ENCODE assay signal across 17 cellular contexts in the genomic region with DNA sequence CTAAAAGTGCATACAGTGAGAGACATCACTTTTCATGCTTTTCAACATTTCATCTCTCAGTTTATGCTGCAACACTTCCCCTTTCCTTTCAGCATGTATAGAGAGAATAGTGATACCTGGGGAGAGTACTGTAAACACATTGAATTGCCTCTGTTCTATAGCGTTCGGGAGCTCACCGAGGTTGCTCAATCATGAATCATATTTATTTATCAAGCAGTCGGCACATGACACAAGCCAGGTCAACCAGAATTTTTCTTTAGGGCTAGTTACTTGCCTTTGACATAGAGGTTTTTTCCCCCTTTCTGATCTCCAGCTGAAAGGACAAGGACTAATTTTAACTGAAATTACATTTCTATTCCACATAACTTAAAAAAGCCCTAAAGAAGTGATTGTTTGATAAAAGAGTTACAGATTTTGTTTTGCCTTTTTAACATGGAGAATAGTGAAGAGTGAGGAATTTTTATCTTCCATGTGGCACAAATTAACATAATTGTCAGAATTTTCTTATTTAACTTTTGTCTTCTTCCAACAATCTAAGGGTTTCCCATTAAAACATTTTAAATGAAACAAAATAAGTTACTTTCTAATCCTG.
DNase-seq lines count a peak whose midpoint lies in the region; ATAC-seq and TF ChIP-seq lines count a peak whose summit lies in the region.
"Had no signal": no experiment of that assay in that cellular context is flagged by ENCODE, and none has a peak within 500 bp of the region (broad histone marks: within the 10 kb centered on the region; RNA-seq: fewer than 3 reads in every experiment).

No MANE protein-coding gene starts in this region.

- H3K4me3 ChIP-seq in CD4-positive, alpha-beta memory T cell (ENCODE audit: low read length in 2 of 2), result no peak overlapping the region
- H3K4me3 ChIP-seq: heart left ventricle, lower lobe of right lung, SJSA1, thoracic aorta had no signal

- CTCF ChIA-PET in Calu3 (lab: Charles Lee), result no interaction called here
- CTCF ChIA-PET in WTC11 (lab: Charles Lee), result no interaction called here
- CTCF ChIA-PET in activated naive CD4-positive, alpha-beta T cell treated with anti-CD3 and anti-CD28 coated beads, Interleukin-2, amount 10 ng/mL, durations not matched to agents 7 days and 5 days (lab: Charles Lee), result no interaction called here
- CTCF ChIA-PET in CD4-positive, alpha-beta memory T cell (lab: Charles Lee; ENCODE audit: partially characterized antibody), result no interaction called here

- H3K27ac ChIP-seq in CD4-positive, alpha-beta memory T cell (ENCODE audit: low read depth, low read length), result no peak overlapping the region
- H3K27ac ChIP-seq: heart left ventricle, lower lobe of right lung, SJSA1, thoracic aorta had no signal

- H3K4me1 Mint-ChIP-seq in Calu3 (ENCODE audit: low read depth, unreplicated experiment) (peaks cover 30% of the 10 kb centered on the region), WTC11 (peaks cover 3% of the 10 kb centered on the region; the same call in 1 of the 2 replicates)
- H3K4me1 Mint-ChIP-seq in activated naive CD4-positive, alpha-beta T cell treated with anti-CD3 and anti-CD28 coated beads, Interleukin-2, amount 10 ng/mL, durations not matched to agents 7 days and 5 days, result no peaks in the 10 kb centered on the region
- H3K4me1 Mint-ChIP-seq in CD4-positive, alpha-beta memory T cell, result no peaks in the 10 kb centered on the region

- no peaks in the 10 kb centered on the region for H3K4me1 ChIP-seq in CD4-positive, alpha-beta memory T cell (ENCODE audit: insufficient read depth, low read length)
- H3K4me1 ChIP-seq: heart left ventricle, lower lobe of right lung, SJSA1 had no signal

- no peaks in the 10 kb centered on the region for H3K36me3 ChIP-seq in CD4-positive, alpha-beta memory T cell (ENCODE audit: insufficient read depth, low read length)
- H3K36me3 ChIP-seq: heart left ventricle, lower lobe of right lung, SJSA1, thoracic aorta had no signal

- peak; percentile 20 for DNase-seq in Calu3
- DNase-seq in ELR (ENCODE audit: low read depth), result peak; percentile 62
- peak; percentile 23 for DNase-seq in NCI-H226
- no peak for DNase-seq in WTC11 (ENCODE audit: low spot score)
- DNase-seq in activated naive CD4-positive, alpha-beta T cell treated with anti-CD3 and anti-CD28 coated beads, Interleukin-2, amount 10 ng/mL, durations not matched to agents 7 days and 5 days, result no peak
- DNase-seq in NCI-H187 treated with DMSO at 0.1 percent for 48 hours (lab: John Stamatoyannopoulos, UW), result no peak
- DNase-seq in NCI-H446 treated with DMSO at 0.1 percent for 48 hours (lab: John Stamatoyannopoulos, UW), result no peak
- DNase-seq in CD4-positive, alpha-beta memory T cell, result no peak
- DNase-seq: activated CD4-positive, alpha-beta T cell treated with anti-CD3 and anti-CD28 coated beads for 1 hour; caudate nucleus; effector CD4-positive, alpha-beta T cell; GDM1; heart left ventricle; lower lobe of right lung; occipital lobe had no signal

- H3K4me3 Mint-ChIP-seq in Calu3 (ENCODE audit: low read depth, unreplicated experiment) (peak overlapping the region; percentile 5), WTC11 (no peak overlapping the region)
- no peak overlapping the region for H3K4me3 Mint-ChIP-seq in activated naive CD4-positive, alpha-beta T cell treated with anti-CD3 and anti-CD28 coated beads, Interleukin-2, amount 10 ng/mL, durations not matched to agents 7 days and 5 days
- no peak overlapping the region for H3K4me3 Mint-ChIP-seq in CD4-positive, alpha-beta memory T cell

- H3K9me3 ChIP-seq in CD4-positive, alpha-beta memory T cell (ENCODE audit: control insufficient read depth in 1 of 2, low read length in 2 of 2), result no peaks in the 10 kb centered on the region
- H3K9me3 ChIP-seq: heart left ventricle, lower lobe of right lung, SJSA1, thoracic aorta had no signal

- TF ChIP-seq CTCF in Calu3 (IDR thresholded peaks at IDR 0.05; ENCODE audit: unreplicated experiment), result no peak
- no peak for TF ChIP-seq CTCF in WTC11 (IDR thresholded peaks at IDR 0.05)

- no peaks in the 10 kb centered on the region for H3K9me3 Mint-ChIP-seq in Calu3 (ENCODE audit: low read depth, unreplicated experiment)
- H3K9me3 Mint-ChIP-seq in WTC11, result no peaks in the 10 kb centered on the region
- no peaks in the 10 kb centered on the region for H3K9me3 Mint-ChIP-seq in activated naive CD4-positive, alpha-beta T cell treated with anti-CD3 and anti-CD28 coated beads, Interleukin-2, amount 10 ng/mL, durations not matched to agents 7 days and 5 days
- H3K9me3 Mint-ChIP-seq in CD4-positive, alpha-beta memory T cell, result peaks cover 0 to 3% (median under 1%) of the 10 kb centered on the region in 8 donors

- intact Hi-C loops in Calu3 (cut with micrococcal nuclease; ENCODE audit: unreplicated experiment), result loop anchor here (10.0 kb wide), 1 partner anchor 299 kb away; no protein-coding TSS in a partner anchor
- intact Hi-C loops in CD4-positive, alpha-beta memory T cell (cut with micrococcal nuclease), result no loop called here

- POLR2A ChIA-PET in WTC11 (lab: Charles Lee), result no interaction called here
- POLR2A ChIA-PET in CD4-positive, alpha-beta memory T cell (lab: Charles Lee; ENCODE audit: partially characterized antibody), result no interaction called here

- H3K27me3 ChIP-seq in CD4-positive, alpha-beta memory T cell (ENCODE audit: insufficient read depth, low read length), result no peaks in the 10 kb centered on the region
- H3K27me3 ChIP-seq: heart left ventricle, SJSA1 had no signal

- peak overlapping the region; percentile 35 for H3K27ac Mint-ChIP-seq in Calu3 (ENCODE audit: unreplicated experiment)
- H3K27ac Mint-ChIP-seq in WTC11, result no peak overlapping the region
- H3K27ac Mint-ChIP-seq in activated naive CD4-positive, alpha-beta T cell treated with anti-CD3 and anti-CD28 coated beads, Interleukin-2, amount 10 ng/mL, durations not matched to agents 7 days and 5 days, result no peak overlapping the region
- no peak overlapping the region for H3K27ac Mint-ChIP-seq in CD4-positive, alpha-beta memory T cell

- no peaks in the 10 kb centered on the region for H3K36me3 Mint-ChIP-seq in Calu3 (ENCODE audit: insufficient read depth, unreplicated experiment)
- no peaks in the 10 kb centered on the region for H3K36me3 Mint-ChIP-seq in WTC11
- H3K36me3 Mint-ChIP-seq in activated naive CD4-positive, alpha-beta T cell treated with anti-CD3 and anti-CD28 coated beads, Interleukin-2, amount 10 ng/mL, durations not matched to agents 7 days and 5 days, result no peaks in the 10 kb centered on the region
- H3K36me3 Mint-ChIP-seq in CD4-positive, alpha-beta memory T cell, result no peaks in the 10 kb centered on the region

- no TSS peak for BruUV-seq in Calu3 (replicated peaks; lab: Mats Ljungman, UMichigan)

- peak; percentile 43; the same call in 1 of the 2 replicates for ATAC-seq in WTC11
- ATAC-seq: heart left ventricle, lower lobe of right lung had no signal

- no peaks in the 10 kb centered on the region for H3K27me3 Mint-ChIP-seq in Calu3 (ENCODE audit: unreplicated experiment)
- no peaks in the 10 kb centered on the region for H3K27me3 Mint-ChIP-seq in WTC11 (ENCODE audit: low read depth)
- H3K27me3 Mint-ChIP-seq in activated naive CD4-positive, alpha-beta T cell treated with anti-CD3 and anti-CD28 coated beads, Interleukin-2, amount 10 ng/mL, durations not matched to agents 7 days and 5 days, result no peaks in the 10 kb centered on the region
- H3K27me3 Mint-ChIP-seq in CD4-positive, alpha-beta memory T cell, result no peaks in the 10 kb centered on the region

TF ChIP-seq in WTC11, 78 proteins besides CTCF, POLR2A, EP300 and RAD21:
- TF ChIP-seq ELF4 (CRISPR knock-in tag; IDR thresholded peaks at IDR 0.05; ENCODE audit: low read depth) (no peak), FOXK1 (CRISPR knock-in tag; IDR thresholded peaks at IDR 0.05) (no peak), ZNF416 (CRISPR knock-in tag; IDR thresholded peaks at IDR 0.05) (no peak), NFYB (CRISPR knock-in tag; conservative IDR thresholded peaks at IDR 0.05; ENCODE audit: low read depth) (no peak), GRHL2 (CRISPR knock-in tag; IDR thresholded peaks at IDR 0.05; ENCODE audit: insufficient replicate concordance, severe bottlenecking) (no peak), ZNF138 (CRISPR knock-in tag; conservative IDR thresholded peaks at IDR 0.05) (no peak)
- TF ChIP-seq, protein P1, sequence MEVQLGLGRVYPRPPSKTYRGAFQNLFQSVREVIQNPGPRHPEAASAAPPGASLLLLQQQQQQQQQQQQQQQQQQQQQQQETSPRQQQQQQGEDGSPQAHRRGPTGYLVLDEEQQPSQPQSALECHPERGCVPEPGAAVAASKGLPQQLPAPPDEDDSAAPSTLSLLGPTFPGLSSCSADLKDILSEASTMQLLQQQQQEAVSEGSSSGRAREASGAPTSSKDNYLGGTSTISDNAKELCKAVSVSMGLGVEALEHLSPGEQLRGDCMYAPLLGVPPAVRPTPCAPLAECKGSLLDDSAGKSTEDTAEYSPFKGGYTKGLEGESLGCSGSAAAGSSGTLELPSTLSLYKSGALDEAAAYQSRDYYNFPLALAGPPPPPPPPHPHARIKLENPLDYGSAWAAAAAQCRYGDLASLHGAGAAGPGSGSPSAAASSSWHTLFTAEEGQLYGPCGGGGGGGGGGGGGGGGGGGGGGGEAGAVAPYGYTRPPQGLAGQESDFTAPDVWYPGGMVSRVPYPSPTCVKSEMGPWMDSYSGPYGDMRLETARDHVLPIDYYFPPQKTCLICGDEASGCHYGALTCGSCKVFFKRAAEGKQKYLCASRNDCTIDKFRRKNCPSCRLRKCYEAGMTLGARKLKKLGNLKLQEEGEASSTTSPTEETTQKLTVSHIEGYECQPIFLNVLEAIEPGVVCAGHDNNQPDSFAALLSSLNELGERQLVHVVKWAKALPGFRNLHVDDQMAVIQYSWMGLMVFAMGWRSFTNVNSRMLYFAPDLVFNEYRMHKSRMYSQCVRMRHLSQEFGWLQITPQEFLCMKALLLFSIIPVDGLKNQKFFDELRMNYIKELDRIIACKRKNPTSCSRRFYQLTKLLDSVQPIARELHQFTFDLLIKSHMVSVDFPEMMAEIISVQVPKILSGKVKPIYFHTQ (CRISPR knock-in tag; IDR thresholded peaks at IDR 0.05), result no peak

Comparison
In these comparisons a context has a peak if more than half of its experiments do, and no peak if none do; other contexts are left out.
1. DNase-seq: peak in Calu3 (single experiment), ELR (single experiment) and NCI-H226 (single experiment); none in WTC11 (single experiment), activated naive CD4-positive, alpha-beta T cell treated with anti-CD3 and anti-CD28 coated beads, Interleukin-2, amount 10 ng/mL, durations not matched to agents 7 days and 5 days (single experiment), NCI-H187 treated with DMSO at 0.1 percent for 48 hours (single experiment), NCI-H446 treated with DMSO at 0.1 percent for 48 hours (single experiment) and CD4-positive, alpha-beta memory T cell (0 of 5).